Comparison of ENCODE assay signal across 12 cellular contexts in the genomic region with DNA sequence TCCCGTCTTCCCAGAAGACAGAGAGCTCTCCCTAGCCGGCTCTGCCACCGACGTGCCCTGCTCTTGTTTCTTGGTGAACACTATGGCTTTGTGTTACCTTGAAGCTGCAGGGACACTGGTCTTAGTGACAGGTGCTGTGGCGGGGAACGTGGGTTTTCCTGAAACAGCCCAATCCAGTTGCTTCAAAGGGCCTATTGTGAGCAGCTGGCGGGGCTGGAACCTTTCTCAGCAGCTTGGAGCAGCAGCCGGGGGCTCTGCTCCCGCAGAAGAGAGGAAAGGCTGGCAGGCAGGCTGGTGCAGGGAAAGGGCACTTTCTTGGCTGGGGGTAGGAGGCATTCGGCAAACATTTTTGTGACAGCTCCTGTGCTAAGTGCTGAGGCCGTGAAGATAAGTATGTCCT. TPM values are rescaled to one million over a fixed set of nuclear protein-coding genes. Genes with fewer than 3 reads are reported as not detected.
"Had no signal": no experiment of that assay in that cellular context is flagged by ENCODE, and none has a peak within 500 bp of the region (broad histone marks: within the 10 kb centered on the region; RNA-seq: fewer than 3 reads in every experiment).

No MANE protein-coding gene starts in this region.

- ATAC-seq: activated T-helper 17 cell treated with anti-CD3 and anti-CD28 coated beads, Interleukin-2, amount 50 U/mL, for 72 hours; WTC11 had no signal

- H3K4me3 ChIP-seq: dorsolateral prefrontal cortex, thyroid gland, uterus had no signal

- H3K9me3 ChIP-seq: thyroid gland, uterus had no signal

- H3K36me3 ChIP-seq: thyroid gland, uterus had no signal

- DNase-seq: activated CD4-positive, alpha-beta T cell treated with anti-CD3 and anti-CD28 coated beads for 48 hours; activated naive CD4-positive, alpha-beta T cell treated with anti-CD3 and anti-CD28 coated beads for 36 hours; cerebellar nuclear complex; immature natural killer cell; mesenchymal stem cell; stimulated activated CD4-positive, alpha-beta T cell treated with anti-CD3 and anti-CD28 coated beads, Interleukin-4, amount 100 ng/mL, for 1 hour; thyroid gland; uterus had no signal

- H3K27me3 ChIP-seq: thyroid gland, uterus had no signal

- H3K4me1 ChIP-seq: uterus had no signal

- H3K27ac ChIP-seq: dorsolateral prefrontal cortex, thyroid gland, uterus had no signal

RNA-seq across cellular contexts. Expression of gene MYZAP, which starts 12.8 kb away (rescaled TPM):
- total RNA-seq: activated T-helper 17 cell treated with anti-CD3 and anti-CD28 coated beads, Interleukin-2, amount 50 U/mL, for 72 hours had no signal
- polyA plus RNA-seq: neural cell had no signal
